ENCODE assay signal across 29 cellular contexts in the genomic region with DNA sequence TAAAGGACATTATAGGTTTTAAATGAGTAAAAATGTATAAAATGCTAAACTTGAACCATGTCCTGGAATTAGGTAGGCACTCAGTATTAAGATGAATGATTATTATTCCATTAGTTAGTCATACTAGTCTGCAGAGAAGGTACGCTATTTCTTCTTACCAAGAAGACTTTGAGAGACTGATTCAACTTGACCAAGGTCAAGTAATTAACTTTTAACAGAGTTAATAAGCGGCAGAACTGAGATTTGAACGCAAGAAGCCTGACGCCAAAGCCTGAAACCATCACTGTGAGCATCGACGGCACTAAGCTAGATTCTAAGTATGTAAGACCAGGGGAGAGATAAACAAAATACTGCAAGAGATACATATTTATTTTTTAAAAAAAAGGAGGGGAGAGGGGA. TPM values are rescaled to one million over a fixed set of nuclear protein-coding genes. Genes with fewer than 3 reads are reported as not detected.
DNase-seq lines count a peak whose midpoint lies in the region; ATAC-seq, FAIRE-seq and TF ChIP-seq lines count a peak whose summit lies in the region.
"Had no signal": no experiment of that assay in that cellular context is flagged by ENCODE, and none has a peak within 500 bp of the region (broad histone marks: within the 10 kb centered on the region; RNA-seq: fewer than 3 reads in every experiment).

No MANE protein-coding gene starts in this region.

- POLR2A ChIA-PET in endothelial cell of umbilical vein (lab: Charles Lee) = no interaction called here

- CTCF ChIA-PET in endothelial cell of umbilical vein (lab: Charles Lee) = no interaction called here

- dilution Hi-C loops in endothelial cell of umbilical vein (cut with MboI; ENCODE audit: extremely low pct_ligation_motif_present, low sequenced_read_pairs) = no loop called here

- peaks cover 0 to 3% of the 10 kb centered on the region in 2 experiments for H3K36me3 ChIP-seq in endothelial cell of umbilical vein (ENCODE audit: control insufficient read depth in 2 of 2, extremely low read depth in 1 of 2, insufficient read depth in 2 of 2, low read length in 2 of 2)
- H3K36me3 ChIP-seq: BLaER1 treated with 17β-estradiol and CSF1 and Interleukin-3, amounts not matched to agents 10 nM and 100 nM; SJCRH30 had no signal

- no peak overlapping the region for H3K27ac ChIP-seq in endothelial cell of umbilical vein (ENCODE audit: insufficient read depth, low read depth, low read length)
- H3K27ac ChIP-seq: A549; BLaER1 treated with 17β-estradiol and CSF1 and Interleukin-3, amounts not matched to agents 10 nM and 100 nM; SJCRH30 had no signal

- no peak for TF ChIP-seq POLR2A in endothelial cell of umbilical vein (IDR thresholded peaks at IDR 0.05; ENCODE audit: low read depth, low read length)

- H3K4me3 Mint-ChIP-seq in HFFc6 (peak overlapping the region; percentile 93), neural crest cell (peak overlapping the region; percentile 71), type B pancreatic cell (peak overlapping the region; percentile 59)
- H3K4me3 Mint-ChIP-seq: CD4-positive, alpha-beta T cell had no signal

- peak overlapping the region; percentile 8 for H3K4me2 ChIP-seq in endothelial cell of umbilical vein (ENCODE audit: insufficient read depth, low read length)

- intact Hi-C loops in endothelial cell of umbilical vein (cut with micrococcal nuclease) = no loop called here

- no peaks in the 10 kb centered on the region for H3K9me1 ChIP-seq in endothelial cell of umbilical vein (replicated peaks; ENCODE audit: control insufficient read depth, extremely low read depth, insufficient read depth, low read length)

- H3K27me3 ChIP-seq in endothelial cell of umbilical vein (ENCODE audit: control insufficient read depth in 2 of 2, insufficient read depth in 2 of 2, low read length in 2 of 2) = no peaks in the 10 kb centered on the region

- H3K4me1 Mint-ChIP-seq in HFFc6 (ENCODE audit: low read depth) (peaks cover 82% of the 10 kb centered on the region), neural crest cell (peaks cover 35% of the 10 kb centered on the region), type B pancreatic cell (ENCODE audit: unreplicated experiment) (peaks cover 34% of the 10 kb centered on the region)

- H3K27me3 Mint-ChIP-seq in HFFc6 (ENCODE audit: insufficient read depth) (peaks cover 7% of the 10 kb centered on the region), neural crest cell (ENCODE audit: low read depth) (peaks cover 25% of the 10 kb centered on the region), type B pancreatic cell (peaks cover 41% of the 10 kb centered on the region)

- ATAC-seq in GM19035 (IDR thresholded peaks at IDR 0.05; ENCODE audit: unreplicated experiment) = no peak
- ATAC-seq: A549, GM12878, PC-3 had no signal

- H4K20me1 ChIP-seq in endothelial cell of umbilical vein (replicated peaks; ENCODE audit: control insufficient read depth, extremely low read depth, insufficient read depth, low read length) = peaks cover 5% of the 10 kb centered on the region
- H4K20me1 ChIP-seq: BLaER1 treated with 17β-estradiol and CSF1 and Interleukin-3, amounts not matched to agents 10 nM and 100 nM had no signal

- H3K9me3 Mint-ChIP-seq in HFFc6 (no peaks in the 10 kb centered on the region), neural crest cell (no peaks in the 10 kb centered on the region), type B pancreatic cell (no peaks in the 10 kb centered on the region)
- H3K9me3 Mint-ChIP-seq: CD4-positive, alpha-beta T cell had no signal

- no peak overlapping the region for H3K9ac ChIP-seq in endothelial cell of umbilical vein (replicated peaks; ENCODE audit: extremely low read depth, insufficient read depth, low read length)
- H3K9ac ChIP-seq: BLaER1 treated with 17β-estradiol and CSF1 and Interleukin-3, amounts not matched to agents 10 nM and 100 nM had no signal

- no peak overlapping the region for H3K4me3 ChIP-seq in endothelial cell of umbilical vein (replicated peaks in 1 of 3; ENCODE audit: insufficient read depth in 1 of 3, low read depth in 1 of 3, low read length in 3 of 3)
- H3K4me3 ChIP-seq: A549; BLaER1 treated with 17β-estradiol and CSF1 and Interleukin-3, amounts not matched to agents 10 nM and 100 nM; GM12878; SJCRH30 had no signal

- no peak for DNase-seq in HFFc6
- DNase-seq in endothelial cell of umbilical vein (ENCODE audit: low read depth, low spot score) = no peak
- DNase-seq in neural crest cell (ENCODE audit: low read depth, low spot score) = no peak
- DNase-seq in type B pancreatic cell (ENCODE audit: extremely low spot score, unreplicated experiment) = no peak
- no peak for DNase-seq in NCI-H82 treated with DMSO at 0.1 percent for 48 hours (lab: John Stamatoyannopoulos, UW; ENCODE audit: unreplicated experiment)
- no peak for DNase-seq in EL
- DNase-seq: AML-193; CD4-positive, alpha-beta T cell; DMS53; GDM1; KBM-7; MV-4-11; NCI-H1105; NCI-H146; NCI-H1930; NCI-H2107; NCI-H446; NCI-H524 treated with DMSO at 0.1 percent for 48 hours; NCI-H774; NK-92 treated with Interleukin-12 subunit alpha and Interleukin-12 subunit beta, amount 100 ng/mL, for 24 hours; PC-3; SJCRH30 had no signal

- no peaks in the 10 kb centered on the region for H3K9me3 ChIP-seq in endothelial cell of umbilical vein (replicated peaks; ENCODE audit: control insufficient read depth, insufficient read depth, low read length)
- H3K9me3 ChIP-seq: A549, SJCRH30 had no signal

- peaks cover 35% of the 10 kb centered on the region for H3K4me1 ChIP-seq in endothelial cell of umbilical vein (ENCODE audit: control insufficient read depth, extremely low read depth, insufficient read depth, low read length)
- H3K4me1 ChIP-seq: SJCRH30 had no signal

- no TSS peak for BruUV-seq in endothelial cell of umbilical vein (replicated peaks; lab: Mats Ljungman, UMichigan)

- H3K36me3 Mint-ChIP-seq in HFFc6 (ENCODE audit: low read depth) (peaks cover 29% of the 10 kb centered on the region), neural crest cell (ENCODE audit: low read depth) (no peaks in the 10 kb centered on the region), type B pancreatic cell (no peaks in the 10 kb centered on the region)

- TF ChIP-seq CTCF in HFFc6 (IDR thresholded peaks at IDR 0.05) = no peak
- TF ChIP-seq CTCF in endothelial cell of umbilical vein (IDR thresholded peaks at IDR 0.05; ENCODE audit: extremely low read depth in 1 of 2, insufficient read depth in 1 of 2, low read depth in 1 of 2, low read length in 2 of 2) = no peak
- no peak for TF ChIP-seq CTCF in neural crest cell (conservative IDR thresholded peaks at IDR 0.05)
- TF ChIP-seq CTCF in type B pancreatic cell (conservative IDR thresholded peaks at IDR 0.05) = no peak

- H3K79me2 ChIP-seq in endothelial cell of umbilical vein (ENCODE audit: control insufficient read depth, insufficient read depth, low read length) = peaks cover 53% of the 10 kb centered on the region

- no peak for FAIRE-seq in endothelial cell of umbilical vein (lab: Jason Lieb, UNC)
- FAIRE-seq: A549, D721Med, GM12878, H1 had no signal

- H3K27ac Mint-ChIP-seq in HFFc6 = no peak overlapping the region
- H3K27ac Mint-ChIP-seq in neural crest cell (ENCODE audit: unreplicated experiment) = no peak overlapping the region
- no peak overlapping the region for H3K27ac Mint-ChIP-seq in type B pancreatic cell
- H3K27ac Mint-ChIP-seq: CD4-positive, alpha-beta T cell had no signal

- H2AFZ ChIP-seq in endothelial cell of umbilical vein (ENCODE audit: low read depth, low read length) = no peak overlapping the region

TF ChIP-seq in endothelial cell of umbilical vein, 7 proteins besides CTCF, POLR2A, EP300 and RAD21:
- no peak for TF ChIP-seq FOS (IDR thresholded peaks at IDR 0.05; ENCODE audit: borderline replicate concordance, insufficient read depth, low read length)
- no peak for TF ChIP-seq GATA2 (IDR thresholded peaks at IDR 0.05; ENCODE audit: insufficient read depth, insufficient read length, low read depth, low read length)
- no peak for TF ChIP-seq MYC (IDR thresholded peaks at IDR 0.05; ENCODE audit: low read depth, low read length)
- TF ChIP-seq POLR2AphosphoS5 (IDR thresholded peaks at IDR 0.05; ENCODE audit: insufficient read depth, low read depth, low read length) = no peak
- no peak for TF ChIP-seq EZH2 (IDR thresholded peaks at IDR 0.05; ENCODE audit: borderline replicate concordance, low read depth, low read length, severe bottlenecking)
- TF ChIP-seq JUN (IDR thresholded peaks at IDR 0.05; ENCODE audit: borderline replicate concordance, insufficient read depth, insufficient read length, low read depth) = no peak
- no peak for TF ChIP-seq MAX (IDR thresholded peaks at IDR 0.05; ENCODE audit: insufficient read depth, insufficient read length)

RNA-seq across cellular contexts. Expression of gene EVA1A, which starts 2.6 kb away (rescaled TPM):
- total RNA-seq in HFFc6 (2021; fragmentation: NEBNext Ultra II Directional; extraction: Animal tissue kit (Norgen Biotek cat#: 25700)) = 10 to 100 TPM; 61.7 to 75.2 (median 68.8) TPM
- 59.7 and 66.5 TPM in 2 replicates for total RNA-seq in endothelial cell of umbilical vein
- polyA plus RNA-seq in endothelial cell of umbilical vein = 42.5 and 52.6 TPM in 2 replicates
- 37.6 and 45.6 TPM in 2 replicates for polyA plus RNA-seq in endothelial cell of umbilical vein (2011; cell fraction: cytosol; rRNA removed)
- polyA plus RNA-seq in endothelial cell of umbilical vein (2011; cell fraction: nucleus; rRNA removed) = 27.8 and 38.0 TPM in 2 replicates
- 42.1 and 42.8 TPM in 2 replicates for polyA plus RNA-seq in endothelial cell of umbilical vein (2012)
- 59.4 and 60.7 TPM in 2 replicates for polyA minus RNA-seq in endothelial cell of umbilical vein
- not detected for polyA minus RNA-seq in endothelial cell of umbilical vein (2011; cell fraction: cytosol; rRNA and poly(A)+ RNA removed)
- polyA minus RNA-seq in endothelial cell of umbilical vein (2011; cell fraction: nucleus; rRNA and poly(A)+ RNA removed) = 19.1 and 46.6 TPM in 2 replicates
- total RNA-seq in neural crest cell = 3.6 and 3.8 TPM in 2 replicates
- 10.8 and 13.5 TPM in 2 replicates for total RNA-seq in type B pancreatic cell (ENCODE audit: low replicate concordance)
- total RNA-seq: CD4-positive, alpha-beta T cell; HT-29; SJCRH30 had no signal
